10 cellular contexts compared by ENCODE assay signal in the genomic region with DNA sequence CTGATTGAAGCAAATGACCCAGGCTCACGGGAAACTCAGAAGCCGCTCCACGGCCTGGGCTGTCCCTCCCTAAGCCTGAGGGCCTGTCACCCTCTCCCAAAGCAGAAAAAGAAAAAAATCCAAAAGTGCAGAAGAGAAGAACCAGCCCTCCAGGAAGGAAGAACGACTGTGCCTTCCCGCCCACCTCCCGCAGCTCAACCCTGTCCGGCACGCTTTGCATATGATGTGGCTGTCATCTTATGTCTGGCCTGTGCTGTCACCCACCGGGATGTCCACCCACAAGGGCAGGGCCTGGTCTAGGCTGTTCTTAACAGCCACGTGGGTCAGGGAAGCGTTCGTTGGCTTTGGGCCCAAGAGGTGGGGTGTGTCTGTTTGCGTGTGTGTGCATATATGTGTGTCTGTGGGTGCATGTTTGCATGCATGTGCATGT. TPM values are rescaled to one million over a fixed set of nuclear protein-coding genes. Genes with fewer than 3 reads are reported as not detected.
A peak's percentile ranks its signal among the peaks of the same experiment; 100 is the strongest.
DNase-seq lines count a peak whose midpoint lies in the region; ATAC-seq and TF ChIP-seq lines count a peak whose summit lies in the region.
"Had no signal": no experiment of that assay in that cellular context is flagged by ENCODE, and none has a peak within 500 bp of the region (broad histone marks: within the 10 kb centered on the region; RNA-seq: fewer than 3 reads in every experiment).

No MANE protein-coding gene starts in this region.

- ATAC-seq in natural killer cell (no peak), GM18861 (IDR thresholded peaks at IDR 0.05; ENCODE audit: unreplicated experiment) (no peak)

- H3K9me3 Mint-ChIP-seq in IgD-negative memory B cell (no peaks in the 10 kb centered on the region), natural killer cell (no peaks in the 10 kb centered on the region)

- H3K27ac ChIP-seq in cingulate gyrus (ENCODE audit: low read depth, low read length): peak overlapping the region; percentile 84
- H3K27ac ChIP-seq: ovary had no signal

- TF ChIP-seq CTCF in natural killer cell (IDR thresholded peaks at IDR 0.05): no peak

- H3K36me3 Mint-ChIP-seq in IgD-negative memory B cell (peaks cover 5% of the 10 kb centered on the region), natural killer cell (peaks cover 7% of the 10 kb centered on the region)

- no peaks in the 10 kb centered on the region for H3K27me3 Mint-ChIP-seq in IgD-negative memory B cell
- H3K27me3 Mint-ChIP-seq in natural killer cell (ENCODE audit: low read depth in 2 of 2): no peaks in the 10 kb centered on the region

- H3K27ac Mint-ChIP-seq in IgD-negative memory B cell: peak overlapping the region; percentile 2 to 78 (median 59)
- H3K27ac Mint-ChIP-seq in natural killer cell: peak overlapping the region; percentile 79 to 84

- intact Hi-C loops in natural killer cell (cut with micrococcal nuclease): no loop called here

- DNase-seq in 8988T: peak; percentile 56
- DNase-seq in natural killer cell: no peak
- DNase-seq in GDM1 (lab: John Stamatoyannopoulos, UW): no peak
- DNase-seq in GF-D8 (lab: John Stamatoyannopoulos, UW): no peak
- no peak for DNase-seq in AG20443 (ENCODE audit: low spot score)
- DNase-seq: NCI-H69 had no signal

- peak overlapping the region; percentile 30 to 88 (median 67) for H3K4me3 Mint-ChIP-seq in IgD-negative memory B cell
- H3K4me3 Mint-ChIP-seq in natural killer cell: peak overlapping the region; percentile 63

- H3K4me1 Mint-ChIP-seq in IgD-negative memory B cell: peaks cover 8 to 29% (median 26%) of the 10 kb centered on the region in 3 donors
- peaks cover 32 to 58% of the 10 kb centered on the region in 2 donors for H3K4me1 Mint-ChIP-seq in natural killer cell

RNA-seq across cellular contexts. Expression of a gene that starts 13.7 kb away (rescaled TPM):
- polyA plus RNA-seq in IgD-negative memory B cell: 75.7 TPM
- 10 to 100 TPM; 81.6 to 97.7 (median 82.9) TPM for total RNA-seq in natural killer cell

RNA-seq across cellular contexts. Expression of a gene that starts 45.5 kb away (rescaled TPM):
- polyA plus RNA-seq in IgD-negative memory B cell: 8.9 TPM
- total RNA-seq in natural killer cell: 10 to 100 TPM; 25.4 to 39.4 (median 26.8) TPM
